In the genomic region with DNA sequence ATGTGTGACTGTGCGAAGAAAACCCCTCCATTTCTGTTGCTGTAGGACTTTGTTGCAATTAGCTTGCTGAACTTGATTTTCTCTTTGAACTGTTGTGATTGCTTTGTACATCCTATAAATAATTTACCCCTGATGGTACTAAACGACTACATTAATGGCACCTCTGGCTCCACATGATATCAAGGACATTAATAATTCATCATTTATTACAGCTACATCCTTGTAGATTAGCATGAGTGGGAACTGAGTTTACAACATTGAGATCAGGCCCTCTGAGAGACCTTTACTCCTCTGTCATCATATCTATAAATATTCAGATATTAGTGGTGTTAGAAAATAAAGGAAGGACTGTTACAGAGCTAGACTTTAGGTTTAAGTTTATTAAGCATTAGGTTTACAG, we compare ENCODE assay signal across 15 cellular contexts. TPM values are rescaled to one million over a fixed set of nuclear protein-coding genes. Genes with fewer than 3 reads are reported as not detected.
DNase-seq lines count a peak whose midpoint lies in the region; ATAC-seq lines count a peak whose summit lies in the region.
"Had no signal": no experiment of that assay in that cellular context is flagged by ENCODE, and none has a peak within 500 bp of the region (broad histone marks: within the 10 kb centered on the region; RNA-seq: fewer than 3 reads in every experiment).

No MANE protein-coding gene starts in this region.

- WGBS in mesendoderm (ENCODE audit: extremely low coverage, insufficient coverage, low lambda C conversion rate) = no CpG with 5 or more reads among the region's 2 CpGs

- no peak overlapping the region for H3K27ac ChIP-seq in mesendoderm (ENCODE audit: low read depth, low read length)
- H3K27ac ChIP-seq: A549, C4-2B had no signal

- ATAC-seq in activated T-helper 17 cell treated with anti-CD3 and anti-CD28 coated beads, Interleukin-2, amount 50 U/mL, for 72 hours (replicated peaks) = no peak
- ATAC-seq: A549, HepG2 had no signal

- H2BK120ac ChIP-seq in mesendoderm (ENCODE audit: low read depth, low read length) = peak overlapping the region; percentile 78

- H4K8ac ChIP-seq in mesendoderm (ENCODE audit: low read depth, low read length) = no peak overlapping the region

- H3K27ac Mint-ChIP-seq in activated T-helper 17 cell treated with anti-CD3 and anti-CD28 coated beads, Interleukin-2, amount 50 U/mL, for 72 hours = peak overlapping the region; percentile 43
- H3K27ac Mint-ChIP-seq: CD4-positive, alpha-beta T cell; IgD-negative memory B cell had no signal

- H3K23ac ChIP-seq in mesendoderm (ENCODE audit: low read length) = no peak overlapping the region

- no peak overlapping the region for H2AK5ac ChIP-seq in mesendoderm (ENCODE audit: low read length)

- peaks cover 3% of the 10 kb centered on the region for H3K79me1 ChIP-seq in mesendoderm (ENCODE audit: low read length)

- H3K36me3 Mint-ChIP-seq in activated T-helper 17 cell treated with anti-CD3 and anti-CD28 coated beads, Interleukin-2, amount 50 U/mL, for 72 hours (ENCODE audit: low read depth) = peaks cover 30% of the 10 kb centered on the region

- H3K4me1 ChIP-seq in mesendoderm (ENCODE audit: control insufficient read depth, low read depth, low read length) = no peaks in the 10 kb centered on the region

- no peak overlapping the region for H2BK15ac ChIP-seq in mesendoderm (replicated peaks; ENCODE audit: low read depth)

- peaks cover 14% of the 10 kb centered on the region for H3K79me2 ChIP-seq in mesendoderm (ENCODE audit: control insufficient read depth, insufficient read depth, low read length)

- H3K36me3 ChIP-seq in mesendoderm (ENCODE audit: control insufficient read depth, insufficient read depth, low read length) = no peaks in the 10 kb centered on the region

- H3K4me3 ChIP-seq in mesendoderm (ENCODE audit: low read length) = no peak overlapping the region
- H3K4me3 ChIP-seq: A549 had no signal

- H3K56ac ChIP-seq in mesendoderm (ENCODE audit: low read length) = no peak overlapping the region

- no peak overlapping the region for H3K4me2 ChIP-seq in mesendoderm (ENCODE audit: low read length)
- H3K4me2 ChIP-seq: A549 had no signal

- no peak overlapping the region for H2BK5ac ChIP-seq in mesendoderm (ENCODE audit: low read length)

- no peak for DNase-seq in mesendoderm
- DNase-seq in retina = peak; percentile 6
- DNase-seq in OCI-M1 (lab: John Stamatoyannopoulos, UW) = no peak
- DNase-seq in NCI-H128 (lab: John Stamatoyannopoulos, UW; ENCODE audit: unreplicated experiment) = no peak
- DNase-seq in Kasumi-1 (lab: John Stamatoyannopoulos, UW) = no peak
- DNase-seq: AML-193; CD4-positive, alpha-beta T cell; DMS79 treated with DMSO at 0.1 percent for 48 hours; GF-D8; H9 had no signal

- no peak overlapping the region for H3K18ac ChIP-seq in mesendoderm (ENCODE audit: low read length)

- H3K9me3 Mint-ChIP-seq in activated T-helper 17 cell treated with anti-CD3 and anti-CD28 coated beads, Interleukin-2, amount 50 U/mL, for 72 hours = no peaks in the 10 kb centered on the region
- H3K9me3 Mint-ChIP-seq: CD4-positive, alpha-beta T cell; H9; IgD-negative memory B cell had no signal

- H3K4ac ChIP-seq in mesendoderm (ENCODE audit: low read depth, low read length) = no peak overlapping the region

- peaks cover 5% of the 10 kb centered on the region for H3K4me1 Mint-ChIP-seq in activated T-helper 17 cell treated with anti-CD3 and anti-CD28 coated beads, Interleukin-2, amount 50 U/mL, for 72 hours
- H3K4me1 Mint-ChIP-seq: H9 had no signal

- no peaks in the 10 kb centered on the region for H3K27me3 Mint-ChIP-seq in activated T-helper 17 cell treated with anti-CD3 and anti-CD28 coated beads, Interleukin-2, amount 50 U/mL, for 72 hours
- H3K27me3 Mint-ChIP-seq: CD4-positive, alpha-beta T cell; IgD-negative memory B cell had no signal

- no peak overlapping the region for H3K9ac ChIP-seq in mesendoderm (ENCODE audit: low read length)

- H3K4me3 Mint-ChIP-seq in activated T-helper 17 cell treated with anti-CD3 and anti-CD28 coated beads, Interleukin-2, amount 50 U/mL, for 72 hours = no peak overlapping the region
- H3K4me3 Mint-ChIP-seq: CD4-positive, alpha-beta T cell; H9; IgD-negative memory B cell had no signal

- H4K5ac ChIP-seq in mesendoderm (ENCODE audit: low read length) = no peak overlapping the region

- no peaks in the 10 kb centered on the region for H3K27me3 ChIP-seq in mesendoderm (ENCODE audit: insufficient read depth, low read length, poor library complexity)

RNA-seq across cellular contexts. Expression of a gene that starts 13.6 kb away (rescaled TPM):
- total RNA-seq in activated T-helper 17 cell treated with anti-CD3 and anti-CD28 coated beads, Interleukin-2, amount 50 U/mL, for 72 hours = 10 to 100 TPM in 1 of 2 donors, 1 to 10 TPM in 1; 9.9 to 12.9 TPM
- 5.0 TPM for polyA plus RNA-seq in mesendoderm (2013, experiment 1 of 2)
- polyA plus RNA-seq in mesendoderm (2013, experiment 2 of 2) = 5.3 TPM
